1 cellular context compared by ENCODE assay signal in the genomic region with DNA sequence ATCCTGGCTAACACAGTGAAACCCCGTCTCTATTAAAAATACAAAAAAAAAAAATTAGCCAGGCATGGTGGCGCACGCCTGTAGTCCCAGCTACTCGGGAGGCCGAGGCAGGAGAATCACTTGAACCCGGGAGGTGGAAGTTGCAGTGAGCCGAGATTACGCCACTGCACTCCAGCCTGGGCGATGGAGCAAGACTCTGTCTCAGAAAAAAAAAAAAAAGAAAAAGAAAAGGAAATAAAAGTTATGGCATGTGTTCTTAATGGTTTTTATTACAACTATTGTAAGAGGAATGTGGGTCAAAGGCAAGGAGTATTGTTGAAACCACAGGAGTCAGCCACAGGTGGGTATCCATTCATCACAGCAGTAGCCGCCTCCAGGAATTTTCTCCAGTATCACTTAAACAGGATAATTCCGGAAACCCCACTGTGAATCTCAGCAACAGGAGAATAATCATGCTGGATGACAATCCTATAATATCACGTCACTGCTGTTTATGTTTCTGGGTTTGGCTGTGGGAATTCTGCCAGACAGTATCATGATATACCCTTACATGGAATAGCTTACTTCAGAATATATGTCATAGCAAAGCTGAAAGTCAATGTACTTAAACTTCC.
TF ChIP-seq lines count a peak whose summit lies in the region.

No MANE protein-coding gene starts in this region.

TF ChIP-seq in H1, 55 proteins besides CTCF, POLR2A, EP300 and RAD21 (continued from another document):
- TF ChIP-seq RXRA (IDR thresholded peaks at IDR 0.05; ENCODE audit: insufficient read depth, low read depth, low read length) (0 out of 2 replicates have a peak, but pooled peaks have one; percentile 78), NANOG (IDR thresholded peaks at IDR 0.05; ENCODE audit: insufficient read depth, low read depth, low read length, poor library complexity, severe bottlenecking) (peak; percentile 70), HDAC2 (IDR thresholded peaks at IDR 0.05; ENCODE audit: borderline replicate concordance in 1 of 2, low read depth in 2 of 2, low read length in 2 of 2) (peak; percentile 47 to 60; a peak in 2 of 4 replicates), CEBPB (IDR thresholded peaks at IDR 0.05; ENCODE audit: low read depth, low read length) (0 out of 2 replicates have a peak, but pooled peaks have one; percentile 5), TCF12 (IDR thresholded peaks at IDR 0.05; ENCODE audit: low read depth, low read length) (peak; percentile 98), TEAD4 (IDR thresholded peaks at IDR 0.05; ENCODE audit: low read depth, low read length) (peak; percentile 92), SP1 (IDR thresholded peaks at IDR 0.05; ENCODE audit: low read depth, low read length) (peak; percentile 91), BCL11A (IDR thresholded peaks at IDR 0.05; ENCODE audit: low read depth in 2 of 2, low read length in 2 of 2) (peak; percentile 12 to 39)
- TF ChIP-seq, protein P1, sequence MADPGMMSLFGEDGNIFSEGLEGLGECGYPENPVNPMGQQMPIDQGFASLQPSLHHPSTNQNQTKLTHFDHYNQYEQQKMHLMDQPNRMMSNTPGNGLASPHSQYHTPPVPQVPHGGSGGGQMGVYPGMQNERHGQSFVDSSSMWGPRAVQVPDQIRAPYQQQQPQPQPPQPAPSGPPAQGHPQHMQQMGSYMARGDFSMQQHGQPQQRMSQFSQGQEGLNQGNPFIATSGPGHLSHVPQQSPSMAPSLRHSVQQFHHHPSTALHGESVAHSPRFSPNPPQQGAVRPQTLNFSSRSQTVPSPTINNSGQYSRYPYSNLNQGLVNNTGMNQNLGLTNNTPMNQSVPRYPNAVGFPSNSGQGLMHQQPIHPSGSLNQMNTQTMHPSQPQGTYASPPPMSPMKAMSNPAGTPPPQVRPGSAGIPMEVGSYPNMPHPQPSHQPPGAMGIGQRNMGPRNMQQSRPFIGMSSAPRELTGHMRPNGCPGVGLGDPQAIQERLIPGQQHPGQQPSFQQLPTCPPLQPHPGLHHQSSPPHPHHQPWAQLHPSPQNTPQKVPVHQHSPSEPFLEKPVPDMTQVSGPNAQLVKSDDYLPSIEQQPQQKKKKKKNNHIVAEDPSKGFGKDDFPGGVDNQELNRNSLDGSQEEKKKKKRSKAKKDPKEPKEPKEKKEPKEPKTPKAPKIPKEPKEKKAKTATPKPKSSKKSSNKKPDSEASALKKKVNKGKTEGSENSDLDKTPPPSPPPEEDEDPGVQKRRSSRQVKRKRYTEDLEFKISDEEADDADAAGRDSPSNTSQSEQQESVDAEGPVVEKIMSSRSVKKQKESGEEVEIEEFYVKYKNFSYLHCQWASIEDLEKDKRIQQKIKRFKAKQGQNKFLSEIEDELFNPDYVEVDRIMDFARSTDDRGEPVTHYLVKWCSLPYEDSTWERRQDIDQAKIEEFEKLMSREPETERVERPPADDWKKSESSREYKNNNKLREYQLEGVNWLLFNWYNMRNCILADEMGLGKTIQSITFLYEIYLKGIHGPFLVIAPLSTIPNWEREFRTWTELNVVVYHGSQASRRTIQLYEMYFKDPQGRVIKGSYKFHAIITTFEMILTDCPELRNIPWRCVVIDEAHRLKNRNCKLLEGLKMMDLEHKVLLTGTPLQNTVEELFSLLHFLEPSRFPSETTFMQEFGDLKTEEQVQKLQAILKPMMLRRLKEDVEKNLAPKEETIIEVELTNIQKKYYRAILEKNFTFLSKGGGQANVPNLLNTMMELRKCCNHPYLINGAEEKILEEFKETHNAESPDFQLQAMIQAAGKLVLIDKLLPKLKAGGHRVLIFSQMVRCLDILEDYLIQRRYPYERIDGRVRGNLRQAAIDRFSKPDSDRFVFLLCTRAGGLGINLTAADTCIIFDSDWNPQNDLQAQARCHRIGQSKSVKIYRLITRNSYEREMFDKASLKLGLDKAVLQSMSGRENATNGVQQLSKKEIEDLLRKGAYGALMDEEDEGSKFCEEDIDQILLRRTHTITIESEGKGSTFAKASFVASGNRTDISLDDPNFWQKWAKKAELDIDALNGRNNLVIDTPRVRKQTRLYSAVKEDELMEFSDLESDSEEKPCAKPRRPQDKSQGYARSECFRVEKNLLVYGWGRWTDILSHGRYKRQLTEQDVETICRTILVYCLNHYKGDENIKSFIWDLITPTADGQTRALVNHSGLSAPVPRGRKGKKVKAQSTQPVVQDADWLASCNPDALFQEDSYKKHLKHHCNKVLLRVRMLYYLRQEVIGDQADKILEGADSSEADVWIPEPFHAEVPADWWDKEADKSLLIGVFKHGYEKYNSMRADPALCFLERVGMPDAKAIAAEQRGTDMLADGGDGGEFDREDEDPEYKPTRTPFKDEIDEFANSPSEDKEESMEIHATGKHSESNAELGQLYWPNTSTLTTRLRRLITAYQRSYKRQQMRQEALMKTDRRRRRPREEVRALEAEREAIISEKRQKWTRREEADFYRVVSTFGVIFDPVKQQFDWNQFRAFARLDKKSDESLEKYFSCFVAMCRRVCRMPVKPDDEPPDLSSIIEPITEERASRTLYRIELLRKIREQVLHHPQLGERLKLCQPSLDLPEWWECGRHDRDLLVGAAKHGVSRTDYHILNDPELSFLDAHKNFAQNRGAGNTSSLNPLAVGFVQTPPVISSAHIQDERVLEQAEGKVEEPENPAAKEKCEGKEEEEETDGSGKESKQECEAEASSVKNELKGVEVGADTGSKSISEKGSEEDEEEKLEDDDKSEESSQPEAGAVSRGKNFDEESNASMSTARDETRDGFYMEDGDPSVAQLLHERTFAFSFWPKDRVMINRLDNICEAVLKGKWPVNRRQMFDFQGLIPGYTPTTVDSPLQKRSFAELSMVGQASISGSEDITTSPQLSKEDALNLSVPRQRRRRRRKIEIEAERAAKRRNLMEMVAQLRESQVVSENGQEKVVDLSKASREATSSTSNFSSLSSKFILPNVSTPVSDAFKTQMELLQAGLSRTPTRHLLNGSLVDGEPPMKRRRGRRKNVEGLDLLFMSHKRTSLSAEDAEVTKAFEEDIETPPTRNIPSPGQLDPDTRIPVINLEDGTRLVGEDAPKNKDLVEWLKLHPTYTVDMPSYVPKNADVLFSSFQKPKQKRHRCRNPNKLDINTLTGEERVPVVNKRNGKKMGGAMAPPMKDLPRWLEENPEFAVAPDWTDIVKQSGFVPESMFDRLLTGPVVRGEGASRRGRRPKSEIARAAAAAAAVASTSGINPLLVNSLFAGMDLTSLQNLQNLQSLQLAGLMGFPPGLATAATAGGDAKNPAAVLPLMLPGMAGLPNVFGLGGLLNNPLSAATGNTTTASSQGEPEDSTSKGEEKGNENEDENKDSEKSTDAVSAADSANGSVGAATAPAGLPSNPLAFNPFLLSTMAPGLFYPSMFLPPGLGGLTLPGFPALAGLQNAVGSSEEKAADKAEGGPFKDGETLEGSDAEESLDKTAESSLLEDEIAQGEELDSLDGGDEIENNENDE (IDR thresholded peaks at IDR 0.05; ENCODE audit: insufficient replicate concordance, low read length): peak; percentile 52
